Comparison of ENCODE assay signal across 1 cellular context in the genomic region with DNA sequence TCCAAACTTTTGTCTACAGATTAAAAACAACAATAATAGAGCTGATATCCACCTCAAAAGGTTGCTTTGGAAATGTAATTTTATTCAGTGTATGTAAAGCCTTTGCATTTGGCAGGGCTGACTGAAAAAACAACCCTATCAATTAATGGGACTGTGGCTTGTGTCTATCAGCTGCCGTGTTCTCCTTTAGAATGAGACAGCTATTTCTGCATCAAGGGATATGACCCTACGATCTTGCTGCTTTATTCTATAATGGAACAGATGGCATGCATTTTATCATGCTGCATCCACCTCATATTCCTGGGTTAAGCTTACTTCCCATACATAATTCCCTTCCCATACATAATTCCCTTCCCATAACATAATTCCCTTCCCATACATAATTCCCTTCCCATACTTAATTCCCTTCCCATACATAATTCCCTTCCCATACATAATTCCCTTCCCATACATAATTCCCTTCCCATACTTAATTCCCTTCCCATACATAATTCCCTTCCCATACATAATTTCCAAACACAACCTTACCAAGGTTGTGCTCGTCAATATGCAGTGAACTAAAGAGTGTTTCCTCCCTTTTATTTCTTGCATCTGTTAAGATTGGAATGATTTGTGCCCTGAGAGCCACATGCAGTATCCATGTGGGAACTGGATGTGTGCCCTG.
TF ChIP-seq lines count a peak whose summit lies in the region.

No MANE protein-coding gene starts in this region.

TF ChIP-seq in HEK293, 187 proteins besides CTCF, POLR2A, EP300 and RAD21 (continued from another document):
- TF ChIP-seq, protein P1, sequence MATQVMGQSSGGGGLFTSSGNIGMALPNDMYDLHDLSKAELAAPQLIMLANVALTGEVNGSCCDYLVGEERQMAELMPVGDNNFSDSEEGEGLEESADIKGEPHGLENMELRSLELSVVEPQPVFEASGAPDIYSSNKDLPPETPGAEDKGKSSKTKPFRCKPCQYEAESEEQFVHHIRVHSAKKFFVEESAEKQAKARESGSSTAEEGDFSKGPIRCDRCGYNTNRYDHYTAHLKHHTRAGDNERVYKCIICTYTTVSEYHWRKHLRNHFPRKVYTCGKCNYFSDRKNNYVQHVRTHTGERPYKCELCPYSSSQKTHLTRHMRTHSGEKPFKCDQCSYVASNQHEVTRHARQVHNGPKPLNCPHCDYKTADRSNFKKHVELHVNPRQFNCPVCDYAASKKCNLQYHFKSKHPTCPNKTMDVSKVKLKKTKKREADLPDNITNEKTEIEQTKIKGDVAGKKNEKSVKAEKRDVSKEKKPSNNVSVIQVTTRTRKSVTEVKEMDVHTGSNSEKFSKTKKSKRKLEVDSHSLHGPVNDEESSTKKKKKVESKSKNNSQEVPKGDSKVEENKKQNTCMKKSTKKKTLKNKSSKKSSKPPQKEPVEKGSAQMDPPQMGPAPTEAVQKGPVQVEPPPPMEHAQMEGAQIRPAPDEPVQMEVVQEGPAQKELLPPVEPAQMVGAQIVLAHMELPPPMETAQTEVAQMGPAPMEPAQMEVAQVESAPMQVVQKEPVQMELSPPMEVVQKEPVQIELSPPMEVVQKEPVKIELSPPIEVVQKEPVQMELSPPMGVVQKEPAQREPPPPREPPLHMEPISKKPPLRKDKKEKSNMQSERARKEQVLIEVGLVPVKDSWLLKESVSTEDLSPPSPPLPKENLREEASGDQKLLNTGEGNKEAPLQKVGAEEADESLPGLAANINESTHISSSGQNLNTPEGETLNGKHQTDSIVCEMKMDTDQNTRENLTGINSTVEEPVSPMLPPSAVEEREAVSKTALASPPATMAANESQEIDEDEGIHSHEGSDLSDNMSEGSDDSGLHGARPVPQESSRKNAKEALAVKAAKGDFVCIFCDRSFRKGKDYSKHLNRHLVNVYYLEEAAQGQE (tag by site-specific recombination; IDR thresholded peaks at IDR 0.05): no peak
- no peak for TF ChIP-seq ZNF341 (tag by site-specific recombination; IDR thresholded peaks at IDR 0.05; ENCODE audit: low read depth)
